Comparison of ENCODE assay signal across 17 cellular contexts in genomic region chr20:11459090-11459877, GRCh38.
A peak's percentile ranks its signal among the peaks of the same experiment; 100 is the strongest.
DNase-seq lines count a peak whose midpoint lies in the region; ATAC-seq, FAIRE-seq and TF ChIP-seq lines count a peak whose summit lies in the region.
"Had no signal": no experiment of that assay in that cellular context is flagged by ENCODE, and none has a peak within 500 bp of the region (broad histone marks: within the 10 kb centered on the region; RNA-seq: fewer than 3 reads in every experiment).

No MANE protein-coding gene starts in this region.

- ATAC-seq in IMR-90 (ENCODE audit: low read depth) (peak; percentile 19; the same call in 1 of the 2 replicates), HG03520 (IDR thresholded peaks at IDR 0.05; ENCODE audit: unreplicated experiment) (no peak), GM18867 (IDR thresholded peaks at IDR 0.05; ENCODE audit: unreplicated experiment) (no peak)
- ATAC-seq: activated CD8-positive, alpha-beta memory T cell treated with anti-CD3 and anti-CD28 coated beads, Interleukin-2, amount 10 ng/mL, durations not matched to agents 7 days and 5 days; heart left ventricle; left lobe of liver; naive thymus-derived CD4-positive, alpha-beta T cell had no signal

- 0 out of 2 replicates have a peak overlapping the region, but pooled peaks have one; percentile 65 for H4K5ac ChIP-seq in IMR-90 (ENCODE audit: low read depth, low read length)

- no peaks in the 10 kb centered on the region for H3K36me3 ChIP-seq in BLaER1
- H3K36me3 ChIP-seq in IMR-90 (ENCODE audit: control insufficient read depth, insufficient read depth, low read length), result no peaks in the 10 kb centered on the region
- H3K36me3 ChIP-seq: heart left ventricle, thoracic aorta had no signal

- TF ChIP-seq RAD21 in IMR-90 (IDR thresholded peaks at IDR 0.05; ENCODE audit: low read length), result no peak

- H3K9me3 ChIP-seq in BLaER1 (no peaks in the 10 kb centered on the region), IMR-90 (ENCODE audit: control insufficient read depth, insufficient read depth, low read length) (no peaks in the 10 kb centered on the region)
- H3K9me3 ChIP-seq: thoracic aorta had no signal

- H3K4me1 ChIP-seq in BLaER1 (peaks cover 33% of the 10 kb centered on the region), IMR-90 (ENCODE audit: control insufficient read depth, insufficient read depth, low read length) (peaks cover 6% of the 10 kb centered on the region)

- no peak overlapping the region for H2BK20ac ChIP-seq in IMR-90 (ENCODE audit: low read depth, low read length)

- TF ChIP-seq CTCF in IMR-90 (conservative IDR thresholded peaks at IDR 0.05; ENCODE audit: low read depth, low read length) (no peak), fibroblast of villous mesenchyme (IDR thresholded peaks at IDR 0.05; ENCODE audit: insufficient read depth, low read depth, low read length) (no peak)

- intact Hi-C loops in IMR-90 (cut with micrococcal nuclease), result loop anchor here (10.0 kb wide), 1 partner anchor 784 kb away; the partner anchor contains the start of gene JAG1

- no peak overlapping the region for H4K91ac ChIP-seq in IMR-90 (ENCODE audit: insufficient read depth, low read depth, low read length)

- DNase-seq in IMR-90 (peak; percentile 52), fibroblast of villous mesenchyme (ENCODE audit: low read depth) (peak; percentile 34), NCI-H2029 treated with DMSO at 0.1 percent for 48 hours (lab: John Stamatoyannopoulos, UW) (no peak), H4 (ENCODE audit: low spot score) (no peak)
- DNase-seq: activated CD8-positive, alpha-beta memory T cell treated with anti-CD3 and anti-CD28 coated beads, Interleukin-2, amount 10 ng/mL, durations not matched to agents 7 days and 5 days; activated naive CD4-positive, alpha-beta T cell treated with Interleukin-2 at 50 U/mL for 16 hours; heart left ventricle; naive thymus-derived CD4-positive, alpha-beta T cell; NCI-H187; NCI-H69; SHP77 had no signal

- CTCF ChIA-PET in IMR-90 (lab: Yijun Ruan, JAX), result no interaction called here

- in situ Hi-C loops in IMR-90 (cut with MboI; ENCODE audit: low sequenced_read_pairs), result no loop called here

- no peak overlapping the region for H3K4me3 ChIP-seq in BLaER1
- no peak overlapping the region for H3K4me3 ChIP-seq in IMR-90 (ENCODE audit: insufficient read depth, low read depth, low read length)
- H3K4me3 ChIP-seq in fibroblast of villous mesenchyme (ENCODE audit: low read depth, low read length), result no peak overlapping the region
- H3K4me3 ChIP-seq: heart left ventricle, thoracic aorta had no signal

- no peak overlapping the region for H3K18ac ChIP-seq in IMR-90 (ENCODE audit: low read depth, low read length)

- H3K56ac ChIP-seq in IMR-90 (ENCODE audit: extremely low read depth, insufficient read depth, low read length), result no peak overlapping the region

- H3K9me1 ChIP-seq in IMR-90 (ENCODE audit: insufficient read depth, low read length), result no peaks in the 10 kb centered on the region

- H2AK9ac ChIP-seq in IMR-90 (replicated peaks; ENCODE audit: low read depth, low read length, poor library complexity), result no peak overlapping the region

- H3K79me1 ChIP-seq in IMR-90 (ENCODE audit: low read depth in 1 of 2, low read length in 2 of 2), result no peaks in the 10 kb centered on the region

- no peak overlapping the region for H2BK120ac ChIP-seq in IMR-90 (ENCODE audit: low read depth, low read length)

- H3K27ac ChIP-seq in BLaER1 (peak overlapping the region; percentile 49; the same call in 1 of the 2 replicates), IMR-90 (ENCODE audit: insufficient read depth, low read length) (no peak overlapping the region)
- H3K27ac ChIP-seq: heart left ventricle, thoracic aorta had no signal

- H2BK5ac ChIP-seq in IMR-90 (ENCODE audit: low read depth, low read length, poor library complexity, severe bottlenecking), result no peak overlapping the region

- no peak overlapping the region for H2BK15ac ChIP-seq in IMR-90 (ENCODE audit: low read depth, low read length)

- H3K4me2 ChIP-seq in BLaER1, result peak overlapping the region; percentile 54
- no peak overlapping the region; the same call in 1 of the 2 replicates for H3K4me2 ChIP-seq in IMR-90 (ENCODE audit: low read depth, low read length)

- no peak overlapping the region for H2AFZ ChIP-seq in IMR-90 (replicated peaks; ENCODE audit: low read length, poor library complexity)

- H2AK5ac ChIP-seq in IMR-90 (ENCODE audit: low read depth, low read length), result no peak overlapping the region

- H4K8ac ChIP-seq in IMR-90 (ENCODE audit: low read depth in 2 of 2, low read length in 2 of 2), result no peak overlapping the region

- no peak overlapping the region for H3K14ac ChIP-seq in IMR-90 (replicated peaks; ENCODE audit: low read depth, low read length)

- H3K9ac ChIP-seq in BLaER1 (no peak overlapping the region), IMR-90 (ENCODE audit: low read depth, low read length) (no peak overlapping the region)

- 40% methylated on average over 1 of the region's 2 CpGs; no CpG with 5 or more reads in 1 of the 2 experiments for WGBS in IMR-90 (ENCODE audit: extremely low coverage in 2 of 2, insufficient read length in 1 of 2), 2 experiments

- dilution Hi-C loops in IMR-90 (cut with HindIII; ENCODE audit: low sequenced_read_pairs, unreplicated experiment), result no loop called here

- POLR2A ChIA-PET in IMR-90 (lab: Charles Lee; ENCODE audit: unreplicated experiment), result no interaction called here

- no peak overlapping the region for H3K4ac ChIP-seq in IMR-90 (ENCODE audit: low read depth, low read length)

- no peak overlapping the region for H3K23ac ChIP-seq in IMR-90 (ENCODE audit: low read depth, low read length)

- no TSS peak for BruUV-seq in IMR-90 (replicated peaks; lab: Mats Ljungman, UMichigan)

- no peak for TF ChIP-seq POLR2A in IMR-90 (IDR thresholded peaks at IDR 0.05; ENCODE audit: low read depth, low read length)

- H3K27me3 ChIP-seq in BLaER1 (no peaks in the 10 kb centered on the region), IMR-90 (ENCODE audit: control insufficient read depth, insufficient read depth, low read length) (no peaks in the 10 kb centered on the region)
- H3K27me3 ChIP-seq: heart left ventricle had no signal

- no peaks in the 10 kb centered on the region for H4K20me1 ChIP-seq in BLaER1
- no peaks in the 10 kb centered on the region for H4K20me1 ChIP-seq in IMR-90 (ENCODE audit: insufficient read depth, low read length)

- FAIRE-seq in TTC549 (lab: Jason Lieb, UNC), result peak; percentile 99

TF ChIP-seq in IMR-90, 13 proteins besides CTCF, POLR2A, EP300 and RAD21:
- TF ChIP-seq MXI1 (IDR thresholded peaks at IDR 0.05; ENCODE audit: borderline replicate concordance, low read depth, low read length) (no peak), CEBPB (IDR thresholded peaks at IDR 0.05; ENCODE audit: low read depth, low read length) (no peak), MAZ (IDR thresholded peaks at IDR 0.05; ENCODE audit: borderline replicate concordance, low read depth, low read length) (no peak), SMC3 (IDR thresholded peaks at IDR 0.05; ENCODE audit: low read depth, low read length) (no peak), CHD1 (IDR thresholded peaks at IDR 0.05; ENCODE audit: low read depth, low read length) (no peak), BHLHE40 (IDR thresholded peaks at IDR 0.05; ENCODE audit: low read depth, low read length) (no peak), NFE2L2 (IDR thresholded peaks at IDR 0.05; ENCODE audit: low read depth, low read length) (no peak), RFX5 (IDR thresholded peaks at IDR 0.05; ENCODE audit: low read depth, low read length) (no peak), USF2 (IDR thresholded peaks at IDR 0.05; ENCODE audit: low read depth, low read length) (no peak), RCOR1 (IDR thresholded peaks at IDR 0.05; ENCODE audit: insufficient replicate concordance, low read length) (no peak), MAFK (IDR thresholded peaks at IDR 0.05; ENCODE audit: low read depth, low read length) (no peak), FOS (IDR thresholded peaks at IDR 0.05; ENCODE audit: low read depth, low read length) (no peak)
- TF ChIP-seq, protein P1, sequence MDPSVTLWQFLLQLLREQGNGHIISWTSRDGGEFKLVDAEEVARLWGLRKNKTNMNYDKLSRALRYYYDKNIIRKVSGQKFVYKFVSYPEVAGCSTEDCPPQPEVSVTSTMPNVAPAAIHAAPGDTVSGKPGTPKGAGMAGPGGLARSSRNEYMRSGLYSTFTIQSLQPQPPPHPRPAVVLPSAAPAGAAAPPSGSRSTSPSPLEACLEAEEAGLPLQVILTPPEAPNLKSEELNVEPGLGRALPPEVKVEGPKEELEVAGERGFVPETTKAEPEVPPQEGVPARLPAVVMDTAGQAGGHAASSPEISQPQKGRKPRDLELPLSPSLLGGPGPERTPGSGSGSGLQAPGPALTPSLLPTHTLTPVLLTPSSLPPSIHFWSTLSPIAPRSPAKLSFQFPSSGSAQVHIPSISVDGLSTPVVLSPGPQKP (IDR thresholded peaks at IDR 0.05; ENCODE audit: borderline replicate concordance, low read depth, low read length), result no peak
TF ChIP-seq in IMR-90: peak in this region for 0.

Comparison
In these comparisons a context has a peak if more than half of its experiments do, and no peak if none do; other contexts are left out.
1. DNase-seq: peak in IMR-90 (single experiment) and fibroblast of villous mesenchyme (single experiment); none in NCI-H2029 treated with DMSO at 0.1 percent for 48 hours (single experiment) and H4 (single experiment).